9 cellular contexts compared by ENCODE assay signal in the genomic region with DNA sequence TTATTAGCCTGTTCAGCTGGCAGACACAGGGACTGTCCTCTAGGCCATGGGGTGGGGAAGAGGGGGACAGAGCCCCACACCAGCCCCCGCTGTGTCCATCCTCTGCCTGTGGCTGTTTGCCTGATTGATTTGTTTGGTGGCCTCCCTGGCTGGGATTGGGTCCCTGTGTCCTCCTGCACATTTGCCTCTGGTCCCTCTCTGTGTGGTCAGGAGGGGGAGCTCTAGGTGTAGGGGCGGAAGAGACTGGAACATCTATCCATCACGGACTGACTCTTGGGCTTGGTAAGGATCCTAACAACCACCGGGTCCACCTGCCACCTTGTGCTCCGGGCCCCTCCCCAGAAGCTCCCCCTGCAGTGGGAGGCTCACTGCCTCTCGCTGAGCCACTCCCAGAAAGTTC. TPM values are rescaled to one million over a fixed set of nuclear protein-coding genes. Genes with fewer than 3 reads are reported as not detected.
DNase-seq lines count a peak whose midpoint lies in the region; ATAC-seq, FAIRE-seq and TF ChIP-seq lines count a peak whose summit lies in the region.
"Had no signal": no experiment of that assay in that cellular context is flagged by ENCODE, and none has a peak within 500 bp of the region (broad histone marks: within the 10 kb centered on the region; RNA-seq: fewer than 3 reads in every experiment).

No MANE protein-coding gene starts in this region.

- H3K9ac ChIP-seq in endothelial cell of umbilical vein (replicated peaks; ENCODE audit: extremely low read depth, insufficient read depth, low read length), result no peak overlapping the region

- H3K4me1 ChIP-seq in A549 (no peaks in the 10 kb centered on the region), endothelial cell of umbilical vein (ENCODE audit: control insufficient read depth, extremely low read depth, insufficient read depth, low read length) (peaks cover 7% of the 10 kb centered on the region)

- 17% methylated on average over 4 of the region's 6 CpGs for WGBS in A549 (ENCODE audit: missing lambda C conversion rate)

- no peak for TF ChIP-seq EP300 in A549 (IDR thresholded peaks at IDR 0.05)

- H4K20me1 ChIP-seq in endothelial cell of umbilical vein (replicated peaks; ENCODE audit: control insufficient read depth, extremely low read depth, insufficient read depth, low read length), result no peaks in the 10 kb centered on the region

- intact Hi-C loops in endothelial cell of umbilical vein (cut with micrococcal nuclease), result loop anchor here (1.0 kb wide), 2 partner anchors 28 to 154 kb away; no protein-coding TSS in a partner anchor

- no peak overlapping the region for H3K27ac ChIP-seq in A549
- H3K27ac ChIP-seq in endothelial cell of umbilical vein (ENCODE audit: insufficient read depth, low read depth, low read length), result no peak overlapping the region

- BruUV-seq in endothelial cell of umbilical vein (replicated peaks; lab: Mats Ljungman, UMichigan), result no TSS peak

- H3K4me3 ChIP-seq in A549 (no peak overlapping the region), endothelial cell of umbilical vein (replicated peaks in 1 of 3; ENCODE audit: insufficient read depth in 1 of 3, low read depth in 1 of 3, low read length in 3 of 3) (no peak overlapping the region)

- H3K9me1 ChIP-seq in endothelial cell of umbilical vein (replicated peaks; ENCODE audit: control insufficient read depth, extremely low read depth, insufficient read depth, low read length), result no peaks in the 10 kb centered on the region

- peak; percentile 80 to 93; a peak in 5 of 6 replicates for ATAC-seq in A549
- ATAC-seq in GM18511 (IDR thresholded peaks at IDR 0.05; ENCODE audit: unreplicated experiment), result no peak

- no peaks in the 10 kb centered on the region for H3K79me2 ChIP-seq in endothelial cell of umbilical vein (ENCODE audit: control insufficient read depth, insufficient read depth, low read length)

- FAIRE-seq in A549 (lab: Jason Lieb, UNC), result no peak
- no peak for FAIRE-seq in endothelial cell of umbilical vein (lab: Jason Lieb, UNC)

- TF ChIP-seq CTCF in A549 (IDR thresholded peaks at IDR 0.05) (peak; percentile 45; the same call in 2 of the 3 replicates), endothelial cell of umbilical vein (IDR thresholded peaks at IDR 0.05; ENCODE audit: extremely low read depth in 1 of 2, insufficient read depth in 1 of 2, low read depth in 1 of 2, low read length in 2 of 2) (peak; percentile 33 to 53)

- H3K4me2 ChIP-seq in A549, result no peak overlapping the region
- H3K4me2 ChIP-seq in endothelial cell of umbilical vein (ENCODE audit: insufficient read depth, low read length), result no peak overlapping the region

- POLR2A ChIA-PET in A549 (lab: Yijun Ruan, JAX) (no interaction called here), endothelial cell of umbilical vein (lab: Charles Lee) (no interaction called here)

- TF ChIP-seq POLR2A in A549 (IDR thresholded peaks at IDR 0.05; ENCODE audit: low read length) (no peak), endothelial cell of umbilical vein (IDR thresholded peaks at IDR 0.05; ENCODE audit: low read depth, low read length) (no peak)

- peak; percentile 63 to 80 for TF ChIP-seq RAD21 in A549 (conservative IDR thresholded peaks at IDR 0.05 in 1 of 2, IDR thresholded peaks at IDR 0.05 in 1 of 2)

- H3K9me3 ChIP-seq in A549 (no peaks in the 10 kb centered on the region), endothelial cell of umbilical vein (replicated peaks; ENCODE audit: control insufficient read depth, insufficient read depth, low read length) (no peaks in the 10 kb centered on the region)

- peak; percentile 43 to 60 for DNase-seq in A549 (ENCODE audit: low read depth in 1 of 2, low spot score in 1 of 2)
- DNase-seq in ELR (ENCODE audit: low read depth), result peak; percentile 59
- peak; percentile 11 for DNase-seq in NCI-H460 (ENCODE audit: extremely low read depth, low read depth)
- DNase-seq in endothelial cell of umbilical vein (ENCODE audit: low read depth, low spot score), result peak; percentile 20
- DNase-seq in NCI-H2227 treated with DMSO at 0.1 percent for 48 hours (lab: John Stamatoyannopoulos, UW), result no peak
- DNase-seq in stimulated activated CD4-positive, alpha-beta T cell treated with anti-CD3 and anti-CD28 coated beads, Interleukin-4, amount 100 ng/mL, for 1 hour, result no peak
- no peak for DNase-seq in stimulated activated naive CD4-positive, alpha-beta T cell treated with Interleukin-2 at 50 U/mL for 16 hours (lab: John Stamatoyannopoulos, UW)
- DNase-seq: head of caudate nucleus had no signal

- no peak overlapping the region for H2AFZ ChIP-seq in endothelial cell of umbilical vein (ENCODE audit: low read depth, low read length)

- H3K36me3 ChIP-seq in endothelial cell of umbilical vein (ENCODE audit: control insufficient read depth in 2 of 2, extremely low read depth in 1 of 2, insufficient read depth in 2 of 2, low read length in 2 of 2), result no peaks in the 10 kb centered on the region

- peaks cover 47 to 48% of the 10 kb centered on the region in 2 experiments for H3K27me3 ChIP-seq in endothelial cell of umbilical vein (ENCODE audit: control insufficient read depth in 2 of 2, insufficient read depth in 2 of 2, low read length in 2 of 2)

- dilution Hi-C loops in endothelial cell of umbilical vein (cut with MboI; ENCODE audit: extremely low pct_ligation_motif_present, low sequenced_read_pairs), result no loop called here

- CTCF ChIA-PET in A549 (lab: Yijun Ruan, JAX), result interaction anchor here (0.6 to 7.9 kb wide), 32 partner anchors 10 to 1032 kb away, joined by 3 to 72 read pairs (median 4); partner anchors contain the start of gene CCDC167
- CTCF ChIA-PET in endothelial cell of umbilical vein (lab: Charles Lee), result interaction anchor here (0.6 to 7.4 kb wide), 27 partner anchors 8 to 1033 kb away, joined by 3 to 162 read pairs (median 4); partner anchors contain the start of gene CCDC167

TF ChIP-seq in A549, 52 proteins besides CTCF, POLR2A, EP300 and RAD21:
- TF ChIP-seq POLR2AphosphoS2 (conservative IDR thresholded peaks at IDR 0.05; ENCODE audit: low read length) (no peak), SMC3 (IDR thresholded peaks at IDR 0.05) (peak; percentile 61)

TF ChIP-seq in endothelial cell of umbilical vein, 7 proteins besides CTCF, POLR2A, EP300 and RAD21:
- TF ChIP-seq MYC (IDR thresholded peaks at IDR 0.05; ENCODE audit: low read depth, low read length), result no peak
- TF ChIP-seq, protein P1, sequence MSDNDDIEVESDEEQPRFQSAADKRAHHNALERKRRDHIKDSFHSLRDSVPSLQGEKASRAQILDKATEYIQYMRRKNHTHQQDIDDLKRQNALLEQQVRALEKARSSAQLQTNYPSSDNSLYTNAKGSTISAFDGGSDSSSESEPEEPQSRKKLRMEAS (IDR thresholded peaks at IDR 0.05; ENCODE audit: insufficient read depth, insufficient read length), result no peak
- no peak for TF ChIP-seq EZH2 (IDR thresholded peaks at IDR 0.05; ENCODE audit: borderline replicate concordance, low read depth, low read length, severe bottlenecking)
- TF ChIP-seq FOS (IDR thresholded peaks at IDR 0.05; ENCODE audit: borderline replicate concordance, insufficient read depth, low read length), result no peak
- TF ChIP-seq GATA2 (IDR thresholded peaks at IDR 0.05; ENCODE audit: insufficient read depth, insufficient read length, low read depth, low read length), result no peak
- no peak for TF ChIP-seq POLR2AphosphoS5 (IDR thresholded peaks at IDR 0.05; ENCODE audit: insufficient read depth, low read depth, low read length)
- no peak for TF ChIP-seq JUN (IDR thresholded peaks at IDR 0.05; ENCODE audit: borderline replicate concordance, insufficient read depth, insufficient read length, low read depth)

RNA-seq across cellular contexts. Expression of gene CCDC167, which starts 38.4 kb away (rescaled TPM):
- polyA plus RNA-seq in A549 (2011; rRNA removed) (35.1 and 48.2 TPM in 2 replicates), A549 (2017; fragmentation: RNase III; extraction: RNeasy Plus Mini Kit Qiagen cat#74134 plus additional on column Dnase treatment) (37.5 to 41.9 TPM (median 39.1 TPM) in 3 replicates), endothelial cell of umbilical vein (84.8 and 105 TPM in 2 replicates)
- polyA plus RNA-seq in A549 (2012; cell fraction: cytosol; rRNA removed), result 58.1 and 76.0 TPM in 2 replicates
- 41.1 and 64.1 TPM in 2 replicates for polyA plus RNA-seq in A549 (2012; cell fraction: nucleus; rRNA removed)
- 14.0 TPM in 2 replicates for polyA minus RNA-seq in A549 (2011; rRNA and poly(A)+ RNA removed)
- 18.1 and 19.7 TPM in 2 replicates for total RNA-seq in NCI-H460 (2014; rRNA removed; shearing (Covaris generic))
- 33.9 and 53.3 TPM in 2 replicates for polyA plus RNA-seq in NCI-H460 (2014; cell fraction: nucleus; rRNA removed)
- 46.6 and 52.7 TPM in 2 replicates for total RNA-seq in endothelial cell of umbilical vein
- polyA plus RNA-seq in endothelial cell of umbilical vein (2011; cell fraction: cytosol; rRNA removed), result 140 and 204 TPM in 2 replicates
- 43.4 and 47.1 TPM in 2 replicates for polyA plus RNA-seq in endothelial cell of umbilical vein (2011; cell fraction: nucleus; rRNA removed)
- 73.3 and 84.0 TPM in 2 replicates for polyA plus RNA-seq in endothelial cell of umbilical vein (2012)
- 13.9 and 20.1 TPM in 2 replicates for polyA minus RNA-seq in endothelial cell of umbilical vein
- 9.9 TPM for polyA minus RNA-seq in endothelial cell of umbilical vein (2011; cell fraction: cytosol; rRNA and poly(A)+ RNA removed)
- polyA minus RNA-seq in endothelial cell of umbilical vein (2011; cell fraction: nucleus; rRNA and poly(A)+ RNA removed), result 3.5 and 6.1 TPM in 2 replicates

Comparison
In these comparisons a context has a peak if more than half of its experiments do, and no peak if none do; other contexts are left out.
1. DNase-seq: peak in A549 (2 of 2), ELR (single experiment), NCI-H460 (single experiment) and endothelial cell of umbilical vein (single experiment); none in NCI-H2227 treated with DMSO at 0.1 percent for 48 hours (single experiment), stimulated activated CD4-positive, alpha-beta T cell treated with anti-CD3 and anti-CD28 coated beads, Interleukin-4, amount 100 ng/mL, for 1 hour (single experiment) and stimulated activated naive CD4-positive, alpha-beta T cell treated with Interleukin-2 at 50 U/mL for 16 hours (single experiment).